19 cellular contexts compared by ENCODE assay signal in the genomic region with DNA sequence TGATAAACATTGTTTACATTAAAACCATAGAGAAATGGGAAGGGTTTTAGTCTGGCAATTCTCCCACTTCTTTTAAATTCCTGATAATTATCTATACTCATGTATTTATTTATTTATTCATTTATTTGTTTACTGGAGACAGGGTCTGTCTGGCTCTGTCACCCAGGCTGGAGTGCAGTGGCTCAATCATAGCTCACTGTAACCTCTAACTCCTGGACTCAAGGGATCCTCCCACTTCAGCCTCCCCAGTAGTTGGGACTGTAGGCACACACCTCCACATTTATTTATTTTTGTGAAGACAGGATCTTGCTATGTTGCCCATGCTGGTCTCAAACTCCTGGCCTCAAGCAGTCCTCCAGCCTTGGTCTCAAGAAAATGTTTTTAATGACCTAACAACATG. TPM values are rescaled to one million over a fixed set of nuclear protein-coding genes. Genes with fewer than 3 reads are reported as not detected.
DNase-seq lines count a peak whose midpoint lies in the region; ATAC-seq and TF ChIP-seq lines count a peak whose summit lies in the region.
"Had no signal": no experiment of that assay in that cellular context is flagged by ENCODE, and none has a peak within 500 bp of the region (broad histone marks: within the 10 kb centered on the region; RNA-seq: fewer than 3 reads in every experiment).

No MANE protein-coding gene starts in this region.

- H4K20me1 ChIP-seq in PC-3 (ENCODE audit: low read length), result no peaks in the 10 kb centered on the region; the same call in 1 of the 2 replicates

- H3K9me2 ChIP-seq in PC-3 (replicated peaks; ENCODE audit: low read length), result no peaks in the 10 kb centered on the region

- no peak overlapping the region for H3K27ac Mint-ChIP-seq in activated CD8-positive, alpha-beta memory T cell treated with anti-CD3 and anti-CD28 coated beads, Interleukin-2, amount 10 ng/mL, durations not matched to agents 7 days and 5 days
- H3K27ac Mint-ChIP-seq in stimulated activated memory B cell treated with anti-CD40 and anti-IgM and Interleukin-4, amounts not matched to agents 10 μg/mL and 1 μg/mL and 100 μg/mL, for 72 hours, result no peak overlapping the region
- H3K27ac Mint-ChIP-seq in MCF 10A (ENCODE audit: low read depth, unreplicated experiment), result no peak overlapping the region
- H3K27ac Mint-ChIP-seq: B cell; CD8-positive, alpha-beta T cell had no signal

- peak; percentile 3 for DNase-seq in activated CD8-positive, alpha-beta memory T cell treated with anti-CD3 and anti-CD28 coated beads, Interleukin-2, amount 10 ng/mL, durations not matched to agents 7 days and 5 days
- no peak for DNase-seq in activated CD8-positive, alpha-beta memory T cell treated with anti-CD3 and anti-CD28 coated beads, Interleukin-2, amount 50 U/mL, for 48 hours
- DNase-seq in PC-3 (peak; percentile 25), esophagus muscularis mucosa (ENCODE audit: extremely low spot score) (peak; percentile 10), MCF 10A (ENCODE audit: unreplicated experiment) (no peak), NCI-H2171 treated with DMSO at 0.1 percent for 48 hours (lab: John Stamatoyannopoulos, UW) (no peak)
- DNase-seq: Calu3; CD8-positive, alpha-beta T cell; DMS 273 treated with DMSO at 0.1 percent for 48 hours; DMS53; DND-41; EL; GOT3 had no signal

- BruUV-seq in PC-3 (replicated peaks; lab: Mats Ljungman, UMichigan), result no TSS peak
- no TSS peak for BruUV-seq in MCF 10A (replicated peaks; lab: Mats Ljungman, UMichigan)

- POLR2A ChIA-PET in PC-3 (lab: Charles Lee; ENCODE audit: unreplicated experiment) (no interaction called here), MCF 10A (lab: Yijun Ruan, JAX) (interaction anchor here (0.7 kb wide), 1 partner anchor 1511 kb away, joined by 3 read pairs; no protein-coding TSS in a partner anchor)

- TF ChIP-seq POLR2A in esophagus muscularis mucosa (IDR thresholded peaks at IDR 0.05; ENCODE audit: low read depth), result no peak

- no peak overlapping the region for H2AFZ ChIP-seq in PC-3 (ENCODE audit: low read length)

- H3K9me3 Mint-ChIP-seq in activated CD8-positive, alpha-beta memory T cell treated with anti-CD3 and anti-CD28 coated beads, Interleukin-2, amount 10 ng/mL, durations not matched to agents 7 days and 5 days (ENCODE audit: low read depth), result no peaks in the 10 kb centered on the region
- no peaks in the 10 kb centered on the region for H3K9me3 Mint-ChIP-seq in stimulated activated memory B cell treated with anti-CD40 and anti-IgM and Interleukin-4, amounts not matched to agents 10 μg/mL and 1 μg/mL and 100 μg/mL, for 72 hours
- no peaks in the 10 kb centered on the region for H3K9me3 Mint-ChIP-seq in MCF 10A (ENCODE audit: unreplicated experiment)
- H3K9me3 Mint-ChIP-seq: CD8-positive, alpha-beta T cell had no signal

- no peak for ATAC-seq in activated CD8-positive, alpha-beta memory T cell treated with anti-CD3 and anti-CD28 coated beads, Interleukin-2, amount 10 ng/mL, durations not matched to agents 7 days and 5 days
- no peak for ATAC-seq in PC-3
- ATAC-seq in stimulated activated memory B cell treated with anti-CD40 and anti-IgM and Interleukin-4, amounts not matched to agents 10 μg/mL and 1 μg/mL and 100 μg/mL, for 72 hours, result no peak
- ATAC-seq: CD8-positive, alpha-beta T cell; GM12878 had no signal

- H3K4me1 ChIP-seq in PC-3 (ENCODE audit: insufficient read depth, low read length) (peaks cover 21% of the 10 kb centered on the region), esophagus muscularis mucosa (peaks cover 22 to 31% (median 29%) of the 10 kb centered on the region in 4 donors)

- no peak for TF ChIP-seq EP300 in esophagus muscularis mucosa (IDR thresholded peaks at IDR 0.05)

- no peaks in the 10 kb centered on the region for H3F3A ChIP-seq in PC-3 (ENCODE audit: low read length, unreplicated experiment)

- intact Hi-C loops in PC-3 (cut with micrococcal nuclease) (no loop called here), esophagus muscularis mucosa (cut with DNase I) (no loop called here), MCF 10A (cut with micrococcal nuclease) (no loop called here)

- no peak overlapping the region for H3K27ac ChIP-seq in PC-3 (ENCODE audit: low read length)
- H3K27ac ChIP-seq in esophagus muscularis mucosa (replicated peaks in 1 of 4), result no peak overlapping the region
- H3K27ac ChIP-seq: BLaER1 treated with 17β-estradiol and CSF1 and Interleukin-3, amounts not matched to agents 10 nM and 100 nM; HL-60 had no signal

- H3K36me3 ChIP-seq in PC-3 (ENCODE audit: low read depth, low read length), result peaks cover 4% of the 10 kb centered on the region; the same call in 1 of the 2 replicates
- H3K36me3 ChIP-seq in esophagus muscularis mucosa, result no peaks in the 10 kb centered on the region

- H3K4me3 ChIP-seq in PC-3 (ENCODE audit: low read length) (no peak overlapping the region), esophagus muscularis mucosa (no peak overlapping the region)
- H3K4me3 ChIP-seq: BLaER1 treated with 17β-estradiol and CSF1 and Interleukin-3, amounts not matched to agents 10 nM and 100 nM; GM12878; HAP-1 had no signal

- no peak for TF ChIP-seq CTCF in PC-3 (conservative IDR thresholded peaks at IDR 0.05; ENCODE audit: low read depth, low read length)
- no peak for TF ChIP-seq CTCF in esophagus muscularis mucosa (IDR thresholded peaks at IDR 0.05)
- no peak for TF ChIP-seq CTCF in MCF 10A (IDR thresholded peaks at IDR 0.05; ENCODE audit: unreplicated experiment)

- CTCF ChIA-PET in activated CD8-positive, alpha-beta memory T cell treated with anti-CD3 and anti-CD28 coated beads, Interleukin-2, amount 10 ng/mL, durations not matched to agents 7 days and 5 days (lab: Charles Lee), result no interaction called here
- CTCF ChIA-PET in PC-3 (lab: Charles Lee), result no interaction called here
- CTCF ChIA-PET in MCF 10A (lab: Yijun Ruan, JAX), result no interaction called here

- no peak overlapping the region for H3K4me3 Mint-ChIP-seq in activated CD8-positive, alpha-beta memory T cell treated with anti-CD3 and anti-CD28 coated beads, Interleukin-2, amount 10 ng/mL, durations not matched to agents 7 days and 5 days
- H3K4me3 Mint-ChIP-seq in stimulated activated memory B cell treated with anti-CD40 and anti-IgM and Interleukin-4, amounts not matched to agents 10 μg/mL and 1 μg/mL and 100 μg/mL, for 72 hours, result no peak overlapping the region
- H3K4me3 Mint-ChIP-seq in MCF 10A (ENCODE audit: unreplicated experiment), result no peak overlapping the region
- H3K4me3 Mint-ChIP-seq: B cell; CD8-positive, alpha-beta T cell had no signal

- H3K27me3 ChIP-seq in PC-3 (ENCODE audit: low read length) (no peaks in the 10 kb centered on the region), esophagus muscularis mucosa (peaks cover 0 to 17% (median 0%) of the 10 kb centered on the region in 4 donors)
- H3K27me3 ChIP-seq: BLaER1 treated with 17β-estradiol and CSF1 and Interleukin-3, amounts not matched to agents 10 nM and 100 nM had no signal

- peaks cover 24% of the 10 kb centered on the region for H3K79me2 ChIP-seq in PC-3 (ENCODE audit: low read length)

- no peaks in the 10 kb centered on the region for H3K9me3 ChIP-seq in PC-3 (ENCODE audit: low read length)
- no peaks in the 10 kb centered on the region for H3K9me3 ChIP-seq in esophagus muscularis mucosa
- H3K9me3 ChIP-seq: BLaER1 treated with 17β-estradiol and CSF1 and Interleukin-3, amounts not matched to agents 10 nM and 100 nM; HAP-1 had no signal

- H3K4me2 ChIP-seq in PC-3 (ENCODE audit: low read length), result no peak overlapping the region
- H3K4me2 ChIP-seq: BLaER1 treated with 17β-estradiol and CSF1 and Interleukin-3, amounts not matched to agents 10 nM and 100 nM had no signal

- peaks cover 18% of the 10 kb centered on the region for H3K36me3 Mint-ChIP-seq in activated CD8-positive, alpha-beta memory T cell treated with anti-CD3 and anti-CD28 coated beads, Interleukin-2, amount 10 ng/mL, durations not matched to agents 7 days and 5 days
- peaks cover 7% of the 10 kb centered on the region for H3K36me3 Mint-ChIP-seq in stimulated activated memory B cell treated with anti-CD40 and anti-IgM and Interleukin-4, amounts not matched to agents 10 μg/mL and 1 μg/mL and 100 μg/mL, for 72 hours
- H3K36me3 Mint-ChIP-seq in MCF 10A (ENCODE audit: insufficient read depth, unreplicated experiment), result no peaks in the 10 kb centered on the region

- peaks cover 5% of the 10 kb centered on the region for H3K27me3 Mint-ChIP-seq in activated CD8-positive, alpha-beta memory T cell treated with anti-CD3 and anti-CD28 coated beads, Interleukin-2, amount 10 ng/mL, durations not matched to agents 7 days and 5 days
- peaks cover 27% of the 10 kb centered on the region for H3K27me3 Mint-ChIP-seq in stimulated activated memory B cell treated with anti-CD40 and anti-IgM and Interleukin-4, amounts not matched to agents 10 μg/mL and 1 μg/mL and 100 μg/mL, for 72 hours
- H3K27me3 Mint-ChIP-seq in MCF 10A (ENCODE audit: insufficient read depth, unreplicated experiment), result no peaks in the 10 kb centered on the region

- H3K4me1 Mint-ChIP-seq in activated CD8-positive, alpha-beta memory T cell treated with anti-CD3 and anti-CD28 coated beads, Interleukin-2, amount 10 ng/mL, durations not matched to agents 7 days and 5 days, result peaks cover 19% of the 10 kb centered on the region
- H3K4me1 Mint-ChIP-seq in stimulated activated memory B cell treated with anti-CD40 and anti-IgM and Interleukin-4, amounts not matched to agents 10 μg/mL and 1 μg/mL and 100 μg/mL, for 72 hours, result peaks cover 39% of the 10 kb centered on the region
- H3K4me1 Mint-ChIP-seq in MCF 10A (ENCODE audit: insufficient read depth, unreplicated experiment), result peaks cover 18% of the 10 kb centered on the region

- no peak overlapping the region for H3K9ac ChIP-seq in PC-3 (ENCODE audit: low read length)
- H3K9ac ChIP-seq: BLaER1 treated with 17β-estradiol and CSF1 and Interleukin-3, amounts not matched to agents 10 nM and 100 nM had no signal

RNA-seq across cellular contexts. Expression of gene AEN, which starts 2.5 kb away (rescaled TPM):
- 10 to 100 TPM; 55.7 to 57.4 TPM for total RNA-seq in activated CD8-positive, alpha-beta memory T cell treated with anti-CD3 and anti-CD28 coated beads, Interleukin-2, amount 10 ng/mL, durations not matched to agents 7 days and 5 days
- total RNA-seq in PC-3 (2014; rRNA removed), result 81.3 and 98.7 TPM in 2 replicates
- total RNA-seq in esophagus muscularis mucosa, result 10 to 100 TPM; 13.3 to 29.0 (median 23.4) TPM
- total RNA-seq in MCF 10A (2022), result 48.7 and 67.6 TPM in 2 replicates

RNA-seq across cellular contexts. Expression of gene ISG20, which starts 20.1 kb away (rescaled TPM):
- 100 to 1,000 TPM; 155 to 379 TPM for total RNA-seq in activated CD8-positive, alpha-beta memory T cell treated with anti-CD3 and anti-CD28 coated beads, Interleukin-2, amount 10 ng/mL, durations not matched to agents 7 days and 5 days
- total RNA-seq in PC-3 (2014; rRNA removed) (48.6 and 64.0 TPM in 2 replicates), esophagus muscularis mucosa (10 to 100 TPM in 2 of 4 donors, 1 to 10 TPM in 2; 6.1 to 21.2 (median 9.8) TPM), MCF 10A (2022) (9.7 and 20.0 TPM in 2 replicates)

Comparison
In these comparisons a context has a peak if more than half of its experiments do, and no peak if none do; other contexts are left out.
1. DNase-seq: peak in activated CD8-positive, alpha-beta memory T cell treated with anti-CD3 and anti-CD28 coated beads, Interleukin-2, amount 10 ng/mL, durations not matched to agents 7 days and 5 days (single experiment), PC-3 (single experiment) and esophagus muscularis mucosa (single experiment); none in activated CD8-positive, alpha-beta memory T cell treated with anti-CD3 and anti-CD28 coated beads, Interleukin-2, amount 50 U/mL, for 48 hours (single experiment), MCF 10A (single experiment) and NCI-H2171 treated with DMSO at 0.1 percent for 48 hours (single experiment).